In genomic region chr14:64764641-64765520, GRCh38 we compare ENCODE assay signal across 9 cellular contexts.
DNase-seq lines count a peak whose midpoint lies in the region; ATAC-seq, FAIRE-seq and TF ChIP-seq lines count a peak whose summit lies in the region.
"Had no signal": no experiment of that assay in that cellular context is flagged by ENCODE, and none has a peak within 500 bp of the region (broad histone marks: within the 10 kb centered on the region; RNA-seq: fewer than 3 reads in every experiment).

No MANE protein-coding gene starts in this region.

- peak overlapping the region; percentile 58; the same call in 1 of the 2 replicates for H3K4me2 ChIP-seq in PC-9

- CTCF ChIA-PET in PC-9 (lab: Charles Lee), result interaction anchor here (0.6 to 1.1 kb wide), 7 partner anchors 25 to 416 kb away, joined by 3 to 11 read pairs (median 3); no protein-coding TSS in a partner anchor

- no peaks in the 10 kb centered on the region for H3K36me3 Mint-ChIP-seq in natural killer cell
- no peaks in the 10 kb centered on the region for H3K36me3 Mint-ChIP-seq in stimulated activated memory B cell treated with anti-CD40 and anti-IgM and Interleukin-4, amounts not matched to agents 10 μg/mL and 1 μg/mL and 100 μg/mL, for 72 hours

- ATAC-seq in natural killer cell (peak; percentile 87 to 93 (median 91)), HG03460 (IDR thresholded peaks at IDR 0.05; ENCODE audit: unreplicated experiment) (no peak)
- ATAC-seq in stimulated activated memory B cell treated with anti-CD40 and anti-IgM and Interleukin-4, amounts not matched to agents 10 μg/mL and 1 μg/mL and 100 μg/mL, for 72 hours, result peak; percentile 51

- intact Hi-C loops in PC-9 (cut with micrococcal nuclease; ENCODE audit: unreplicated experiment), result loop anchor here (2.0 to 5.0 kb wide), 3 partner anchors 127 to 428 kb away; partner anchors contain the start of gene HSPA2
- intact Hi-C loops in natural killer cell (cut with micrococcal nuclease), result loop anchor here (1.0 kb wide), 1 partner anchor 94 kb away; no protein-coding TSS in a partner anchor

- BruUV-seq in PC-9 (replicated peaks; lab: Mats Ljungman, UMichigan), result no TSS peak

- no peaks in the 10 kb centered on the region for H3K9me2 ChIP-seq in PC-9 (ENCODE audit: insufficient read depth)

- H3K79me2 ChIP-seq in PC-9 (ENCODE audit: low read depth), result no peaks in the 10 kb centered on the region

- H3K27me3 ChIP-seq in GM06990 (replicated peaks; ENCODE audit: control insufficient read depth, insufficient read depth, low read length) (no peaks in the 10 kb centered on the region; the same call in none of the 2 replicates), PC-9 (ENCODE audit: insufficient read depth, low read depth) (no peaks in the 10 kb centered on the region)

- H3K9me3 ChIP-seq in PC-9 (ENCODE audit: insufficient read depth, low read depth), result no peaks in the 10 kb centered on the region

- DNase-seq in GM06990 (ENCODE audit: extremely low read depth, insufficient read length) (peak; percentile 56), HTR-8/SVneo (ENCODE audit: insufficient read length, low spot score) (peak; percentile 99), PC-9 (peak in 1 of 2 experiments; percentile 72), activated T-helper 1 cell treated with Interleukin-2 at 50 U/mL for 16 hours (ENCODE audit: low read depth) (peak; percentile 53), fibroblast of peridontal ligament (ENCODE audit: extremely low read depth) (peak; percentile 67), natural killer cell (peak; percentile 69)

- peak overlapping the region; percentile 66 for H3K4me3 Mint-ChIP-seq in natural killer cell
- H3K4me3 Mint-ChIP-seq in stimulated activated memory B cell treated with anti-CD40 and anti-IgM and Interleukin-4, amounts not matched to agents 10 μg/mL and 1 μg/mL and 100 μg/mL, for 72 hours, result peak overlapping the region; percentile 40
- H3K4me3 Mint-ChIP-seq: stimulated activated naive CD8-positive, alpha-beta T cell treated with anti-CD3 and anti-CD28 coated beads, Interleukin-15, Interleukin-2, amounts not matched to agents 100 ng/mL and 50 ng/mL, for 24 hours had no signal

- no peaks in the 10 kb centered on the region for H3K9me3 Mint-ChIP-seq in natural killer cell
- H3K9me3 Mint-ChIP-seq in stimulated activated memory B cell treated with anti-CD40 and anti-IgM and Interleukin-4, amounts not matched to agents 10 μg/mL and 1 μg/mL and 100 μg/mL, for 72 hours, result no peaks in the 10 kb centered on the region
- H3K9me3 Mint-ChIP-seq: stimulated activated naive CD8-positive, alpha-beta T cell treated with anti-CD3 and anti-CD28 coated beads, Interleukin-15, Interleukin-2, amounts not matched to agents 100 ng/mL and 50 ng/mL, for 24 hours had no signal

- H2AFZ ChIP-seq in PC-9, result no peak overlapping the region

- H3F3A ChIP-seq in PC-9 (ENCODE audit: insufficient read depth, low read depth), result peaks cover 33% of the 10 kb centered on the region

- H3K27ac Mint-ChIP-seq in natural killer cell, result peak overlapping the region; percentile 23 to 76
- H3K27ac Mint-ChIP-seq in stimulated activated memory B cell treated with anti-CD40 and anti-IgM and Interleukin-4, amounts not matched to agents 10 μg/mL and 1 μg/mL and 100 μg/mL, for 72 hours, result no peak overlapping the region
- H3K27ac Mint-ChIP-seq: stimulated activated naive CD8-positive, alpha-beta T cell treated with anti-CD3 and anti-CD28 coated beads, Interleukin-15, Interleukin-2, amounts not matched to agents 100 ng/mL and 50 ng/mL, for 24 hours had no signal

- peaks cover 33 to 59% of the 10 kb centered on the region in 2 donors for H3K4me1 Mint-ChIP-seq in natural killer cell
- H3K4me1 Mint-ChIP-seq in stimulated activated memory B cell treated with anti-CD40 and anti-IgM and Interleukin-4, amounts not matched to agents 10 μg/mL and 1 μg/mL and 100 μg/mL, for 72 hours, result peaks cover 28% of the 10 kb centered on the region

- FAIRE-seq in HTR-8/SVneo (lab: Jason Lieb, UNC), result no peak

- H3K36me3 ChIP-seq in GM06990 (ENCODE audit: control insufficient read depth, insufficient read depth, low read length) (no peaks in the 10 kb centered on the region), PC-9 (ENCODE audit: low read depth) (no peaks in the 10 kb centered on the region)

- TF ChIP-seq CTCF in GM06990 (IDR thresholded peaks at IDR 0.05; ENCODE audit: insufficient read depth, low read length, poor library complexity, severe bottlenecking) (peak; percentile 95), PC-9 (conservative IDR thresholded peaks at IDR 0.05) (peak; percentile 92), natural killer cell (IDR thresholded peaks at IDR 0.05) (peak; percentile 82)

- no peak overlapping the region for H3K27ac ChIP-seq in PC-9

- H3K27me3 Mint-ChIP-seq in natural killer cell (ENCODE audit: low read depth in 2 of 2), result peaks cover 0 to 12% of the 10 kb centered on the region in 2 donors
- H3K27me3 Mint-ChIP-seq in stimulated activated memory B cell treated with anti-CD40 and anti-IgM and Interleukin-4, amounts not matched to agents 10 μg/mL and 1 μg/mL and 100 μg/mL, for 72 hours, result peaks cover 32% of the 10 kb centered on the region
- H3K27me3 Mint-ChIP-seq: stimulated activated naive CD8-positive, alpha-beta T cell treated with anti-CD3 and anti-CD28 coated beads, Interleukin-15, Interleukin-2, amounts not matched to agents 100 ng/mL and 50 ng/mL, for 24 hours had no signal

- no peaks in the 10 kb centered on the region for H4K20me1 ChIP-seq in PC-9 (ENCODE audit: insufficient read depth)

- H3K4me1 ChIP-seq in PC-9 (replicated peaks; ENCODE audit: insufficient read depth), result peaks cover 39% of the 10 kb centered on the region

- H3K4me3 ChIP-seq in GM06990 (replicated peaks; ENCODE audit: low read depth, low read length) (no peak overlapping the region), PC-9 (peak overlapping the region; percentile 27; the same call in 1 of the 2 replicates)

- POLR2A ChIA-PET in PC-9 (lab: Charles Lee; ENCODE audit: unreplicated experiment), result no interaction called here
